Comparison of ENCODE assay signal across 30 cellular contexts in genomic region chr5:69522035-69522434, GRCh38.
"Had no signal": no experiment of that assay in that cellular context is flagged by ENCODE, and none has a peak within 500 bp of the region (broad histone marks: within the 10 kb centered on the region; RNA-seq: fewer than 3 reads in every experiment).

No MANE protein-coding gene starts in this region.

- DNase-seq: activated CD4-positive, alpha-beta memory T cell treated with anti-CD3 and anti-CD28 coated beads, Interleukin-2, amount 10 ng/mL, durations not matched to agents 7 days and 5 days; activated CD4-positive, alpha-beta T cell treated with anti-CD3 and anti-CD28 coated beads for 36 hours; activated CD4-positive, alpha-beta T cell treated with anti-CD3 and anti-CD28 coated beads, Interleukin-2, amount 10 ng/mL, durations not matched to agents 7 days and 5 days; activated CD4-positive, alpha-beta T cell treated with anti-CD3 and anti-CD28 coated beads, Interleukin-2, amount 50 U/mL, for 4 hours; activated CD4-positive, CD25-positive, alpha-beta regulatory T cell; activated CD4-positive, CD25-positive, alpha-beta regulatory T cell treated with anti-CD3 and anti-CD28 coated beads, Interleukin-2, amount 50 U/mL, for 72 hours; activated CD8-positive, alpha-beta memory T cell treated with anti-CD3 and anti-CD28 coated beads, Interleukin-2, amount 50 U/mL, for 48 hours; activated gamma-delta T cell; activated naive CD4-positive, alpha-beta T cell; activated naive CD4-positive, alpha-beta T cell treated with anti-CD3 and anti-CD28 coated beads, Interleukin-2, amount 10 ng/mL, durations not matched to agents 7 days and 5 days; activated naive CD8-positive, alpha-beta T cell treated with anti-CD3 and anti-CD28 coated beads, Interleukin-2, amount 10 ng/mL, durations not matched to agents 7 days and 5 days; activated T-cell treated with anti-CD3 and anti-CD28 coated beads for 4 hours; activated T-cell treated with anti-CD3 and anti-CD28 coated beads, Interleukin-2, amount 50 U/mL, for 24 hours; activated T-cell treated with anti-CD3 and anti-CD28 coated beads, Interleukin-2, amount 50 U/mL, for 72 hours; central memory CD4-positive, alpha-beta T cell; cerebellar nuclear complex; dorsolateral prefrontal cortex; effector memory CD4-positive, alpha-beta T cell; endodermal cell; head of caudate nucleus; T-helper 17 cell; T1000 had no signal

- H3K36me3 Mint-ChIP-seq: activated naive CD4-positive, alpha-beta T cell treated with anti-CD3 and anti-CD28 coated beads, Interleukin-2, amount 10 ng/mL, durations not matched to agents 7 days and 5 days; activated naive CD4-positive, alpha-beta T cell treated with anti-CD3 and anti-CD28 coated beads, Interleukin-2, amount 50 U/mL, for 72 hours; activated naive CD8-positive, alpha-beta T cell treated with anti-CD3 and anti-CD28 coated beads, Interleukin-2, amount 10 ng/mL, durations not matched to agents 7 days and 5 days; brain had no signal

- H3K27ac ChIP-seq: ascending aorta, breast epithelium, cardiac muscle cell, coronary artery, dorsolateral prefrontal cortex had no signal

- H3K27me3 Mint-ChIP-seq: activated naive CD4-positive, alpha-beta T cell treated with anti-CD3 and anti-CD28 coated beads, Interleukin-2, amount 10 ng/mL, durations not matched to agents 7 days and 5 days; brain; dendritic cell treated with granulocyte-macrophage colony-stimulating factor and Interleukin-4, amounts not matched to agents 40 ng/mL and 50 ng/mL, for 4 days; T-helper 17 cell had no signal

- H3K27ac Mint-ChIP-seq: activated CD4-positive, alpha-beta memory T cell treated with anti-CD3 and anti-CD28 coated beads, Interleukin-2, amount 10 ng/mL, durations not matched to agents 7 days and 5 days; activated CD4-positive, alpha-beta T cell treated with anti-CD3 and anti-CD28 coated beads for 36 hours; activated CD4-positive, alpha-beta T cell treated with anti-CD3 and anti-CD28 coated beads, Interleukin-2, amount 10 ng/mL, durations not matched to agents 7 days and 5 days; activated naive CD4-positive, alpha-beta T cell treated with anti-CD3 and anti-CD28 coated beads, Interleukin-2, amount 10 ng/mL, durations not matched to agents 7 days and 5 days; activated naive CD4-positive, alpha-beta T cell treated with anti-CD3 and anti-CD28 coated beads, Interleukin-2, amount 50 U/mL, for 72 hours; activated naive CD8-positive, alpha-beta T cell treated with anti-CD3 and anti-CD28 coated beads, Interleukin-2, amount 10 ng/mL, durations not matched to agents 7 days and 5 days; activated T-cell treated with anti-CD3 and anti-CD28 coated beads, Interleukin-2, amount 50 U/mL, for 24 hours; activated T-cell treated with anti-CD3 and anti-CD28 coated beads, Interleukin-2, amount 50 U/mL, for 72 hours; dendritic cell treated with granulocyte-macrophage colony-stimulating factor and Interleukin-4, amounts not matched to agents 40 ng/mL and 50 ng/mL, for 4 days; endodermal cell; T-helper 17 cell; T-helper 2 cell treated with Interferon-gamma antibody and Interleukin-4, amounts not matched to agents 5 μg/mL and 100 μg/mL, for 36 hours had no signal

- H3K4me3 ChIP-seq: ascending aorta, breast epithelium, cardiac muscle cell, coronary artery, dorsolateral prefrontal cortex had no signal

- H3K4me3 Mint-ChIP-seq: activated CD4-positive, alpha-beta memory T cell treated with anti-CD3 and anti-CD28 coated beads, Interleukin-2, amount 10 ng/mL, durations not matched to agents 7 days and 5 days; activated CD4-positive, alpha-beta T cell treated with anti-CD3 and anti-CD28 coated beads for 36 hours; activated CD4-positive, alpha-beta T cell treated with anti-CD3 and anti-CD28 coated beads, Interleukin-2, amount 10 ng/mL, durations not matched to agents 7 days and 5 days; activated naive CD4-positive, alpha-beta T cell treated with anti-CD3 and anti-CD28 coated beads, Interleukin-2, amount 10 ng/mL, durations not matched to agents 7 days and 5 days; activated naive CD8-positive, alpha-beta T cell treated with anti-CD3 and anti-CD28 coated beads, Interleukin-2, amount 10 ng/mL, durations not matched to agents 7 days and 5 days; activated T-cell treated with anti-CD3 and anti-CD28 coated beads, Interleukin-2, amount 50 U/mL, for 24 hours; activated T-cell treated with anti-CD3 and anti-CD28 coated beads, Interleukin-2, amount 50 U/mL, for 72 hours; brain; dendritic cell treated with granulocyte-macrophage colony-stimulating factor and Interleukin-4, amounts not matched to agents 40 ng/mL and 50 ng/mL, for 4 days; endodermal cell; T-helper 17 cell; T-helper 2 cell treated with Interferon-gamma antibody and Interleukin-4, amounts not matched to agents 5 μg/mL and 100 μg/mL, for 36 hours had no signal

- H3K4me1 ChIP-seq: ascending aorta, breast epithelium had no signal

- ATAC-seq: activated CD4-positive, alpha-beta T cell treated with anti-CD3 and anti-CD28 coated beads for 36 hours; activated naive CD4-positive, alpha-beta T cell treated with anti-CD3 and anti-CD28 coated beads, Interleukin-2, amount 50 U/mL, for 72 hours; activated T-cell treated with anti-CD3 and anti-CD28 coated beads, Interleukin-2, amount 50 U/mL, for 72 hours; T-helper 17 cell had no signal

- H3K9me3 Mint-ChIP-seq: activated CD4-positive, alpha-beta memory T cell treated with anti-CD3 and anti-CD28 coated beads, Interleukin-2, amount 10 ng/mL, durations not matched to agents 7 days and 5 days; activated CD4-positive, alpha-beta T cell treated with anti-CD3 and anti-CD28 coated beads, Interleukin-2, amount 10 ng/mL, durations not matched to agents 7 days and 5 days; activated naive CD4-positive, alpha-beta T cell treated with anti-CD3 and anti-CD28 coated beads, Interleukin-2, amount 10 ng/mL, durations not matched to agents 7 days and 5 days; activated naive CD4-positive, alpha-beta T cell treated with anti-CD3 and anti-CD28 coated beads, Interleukin-2, amount 50 U/mL, for 72 hours; activated naive CD8-positive, alpha-beta T cell treated with anti-CD3 and anti-CD28 coated beads, Interleukin-2, amount 10 ng/mL, durations not matched to agents 7 days and 5 days; activated T-cell treated with anti-CD3 and anti-CD28 coated beads, Interleukin-2, amount 50 U/mL, for 24 hours; activated T-cell treated with anti-CD3 and anti-CD28 coated beads, Interleukin-2, amount 50 U/mL, for 72 hours; brain; dendritic cell treated with granulocyte-macrophage colony-stimulating factor and Interleukin-4, amounts not matched to agents 40 ng/mL and 50 ng/mL, for 4 days; T-helper 2 cell treated with Interferon-gamma antibody and Interleukin-4, amounts not matched to agents 5 μg/mL and 100 μg/mL, for 36 hours had no signal

- H3K9me3 ChIP-seq: ascending aorta, breast epithelium had no signal

- H3K4me1 Mint-ChIP-seq: activated CD4-positive, alpha-beta memory T cell treated with anti-CD3 and anti-CD28 coated beads, Interleukin-2, amount 10 ng/mL, durations not matched to agents 7 days and 5 days; activated CD4-positive, alpha-beta T cell treated with anti-CD3 and anti-CD28 coated beads for 36 hours; activated CD4-positive, alpha-beta T cell treated with anti-CD3 and anti-CD28 coated beads, Interleukin-2, amount 10 ng/mL, durations not matched to agents 7 days and 5 days; activated naive CD4-positive, alpha-beta T cell treated with anti-CD3 and anti-CD28 coated beads, Interleukin-2, amount 10 ng/mL, durations not matched to agents 7 days and 5 days; activated naive CD8-positive, alpha-beta T cell treated with anti-CD3 and anti-CD28 coated beads, Interleukin-2, amount 10 ng/mL, durations not matched to agents 7 days and 5 days; brain; T-helper 17 cell had no signal

- H3K27me3 ChIP-seq: ascending aorta, breast epithelium, cardiac muscle cell, dorsolateral prefrontal cortex had no signal

- H3K36me3 ChIP-seq: ascending aorta, breast epithelium, cardiac muscle cell had no signal
